ENCODE assay signal across 9 cellular contexts in the genomic region with DNA sequence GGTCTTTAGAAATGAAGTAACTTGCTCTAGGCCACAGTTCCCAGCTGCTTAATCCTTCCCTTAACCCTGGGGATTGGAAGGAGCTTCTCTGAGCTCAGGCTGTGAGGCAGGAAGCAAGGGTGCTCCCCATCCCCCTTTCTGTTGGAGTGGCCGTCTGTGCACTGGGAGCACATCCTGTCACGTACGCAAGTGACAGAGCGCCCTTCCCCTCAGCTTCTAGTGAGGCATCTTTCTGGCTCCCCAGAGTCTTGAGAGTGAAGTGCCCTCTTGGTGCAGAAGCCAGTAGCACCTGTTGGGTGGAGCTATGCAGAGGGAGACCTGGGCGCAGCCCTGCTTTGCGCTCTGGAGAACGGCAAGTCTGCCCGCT. TPM values are rescaled to one million over a fixed set of nuclear protein-coding genes. Genes with fewer than 3 reads are reported as not detected.
DNase-seq lines count a peak whose midpoint lies in the region; ATAC-seq and TF ChIP-seq lines count a peak whose summit lies in the region.
"Had no signal": no experiment of that assay in that cellular context is flagged by ENCODE, and none has a peak within 500 bp of the region (broad histone marks: within the 10 kb centered on the region; RNA-seq: fewer than 3 reads in every experiment).

No MANE protein-coding gene starts in this region.

- intact Hi-C loops in CD14-positive monocyte (cut with micrococcal nuclease) (loop anchor here in 1 of 2 donors (10.0 kb wide), 1 partner anchor 840 kb away; no protein-coding TSS in a partner anchor), right lobe of liver (cut with DNase I) (no loop called here), left colon (cut with DNase I, micrococcal nuclease) (no loop called here), PC-9 (cut with micrococcal nuclease; ENCODE audit: unreplicated experiment) (no loop called here)

- DNase-seq in CD14-positive monocyte (ENCODE audit: low spot score) = no peak
- DNase-seq in T-helper 2 cell treated with Interferon-gamma antibody and Interleukin-4, amounts not matched to agents 5 μg/mL and 100 μg/mL, for 36 hours (ENCODE audit: low spot score) = peak; percentile 63
- peak in 2 of 3 donors; percentile 47 to 63 for DNase-seq in right lobe of liver
- no peak for DNase-seq in left colon
- DNase-seq in PC-9 = no peak
- DNase-seq in NCI-H446 treated with DMSO at 0.1 percent for 48 hours (lab: John Stamatoyannopoulos, UW) = no peak
- no peak for DNase-seq in foreskin melanocyte

- H3K9me2 ChIP-seq in PC-9 (ENCODE audit: insufficient read depth) = no peaks in the 10 kb centered on the region

- H3K4me3 ChIP-seq in right lobe of liver (no peak overlapping the region), PC-9 (no peak overlapping the region)
- H3K4me3 ChIP-seq: vagina had no signal

- 90% methylated on average over 2 of the region's 8 CpGs for WGBS in right lobe of liver (ENCODE audit: insufficient coverage, low coverage, low lambda C conversion rate, missing lambda C conversion rate)

- 0 out of 2 replicates have a peak, but pooled peaks cover 17% of the 10 kb centered on the region for H3K79me2 ChIP-seq in PC-9 (ENCODE audit: low read depth)

- POLR2A ChIA-PET in PC-9 (lab: Charles Lee; ENCODE audit: unreplicated experiment) = no interaction called here

- no peak for TF ChIP-seq POLR2A in right lobe of liver (IDR thresholded peaks at IDR 0.05)

- TF ChIP-seq CTCF in CD14-positive monocyte (IDR thresholded peaks at IDR 0.05) = no peak
- TF ChIP-seq CTCF in right lobe of liver (IDR thresholded peaks at IDR 0.05) = no peak
- no peak for TF ChIP-seq CTCF in PC-9 (conservative IDR thresholded peaks at IDR 0.05)

- peaks cover 61% of the 10 kb centered on the region for H3K4me1 Mint-ChIP-seq in CD14-positive monocyte
- H3K4me1 Mint-ChIP-seq in T-helper 2 cell treated with Interferon-gamma antibody and Interleukin-4, amounts not matched to agents 5 μg/mL and 100 μg/mL, for 36 hours (ENCODE audit: low read depth) = peaks cover 61% of the 10 kb centered on the region

- H3K36me3 Mint-ChIP-seq in CD14-positive monocyte = peaks cover 63 to 70% of the 10 kb centered on the region in 2 donors
- peaks cover 52% of the 10 kb centered on the region for H3K36me3 Mint-ChIP-seq in T-helper 2 cell treated with Interferon-gamma antibody and Interleukin-4, amounts not matched to agents 5 μg/mL and 100 μg/mL, for 36 hours (ENCODE audit: low read depth)

- peak overlapping the region; percentile 56 to 76 for H3K4me3 Mint-ChIP-seq in CD14-positive monocyte
- H3K4me3 Mint-ChIP-seq in T-helper 2 cell treated with Interferon-gamma antibody and Interleukin-4, amounts not matched to agents 5 μg/mL and 100 μg/mL, for 36 hours = peak overlapping the region; percentile 83

- no peak overlapping the region for H3K4me2 ChIP-seq in PC-9

- H3K27ac Mint-ChIP-seq in CD14-positive monocyte = peak overlapping the region; percentile 71 to 90 (median 87)
- H3K27ac Mint-ChIP-seq in T-helper 2 cell treated with Interferon-gamma antibody and Interleukin-4, amounts not matched to agents 5 μg/mL and 100 μg/mL, for 36 hours = peak overlapping the region; percentile 98

- H4K20me1 ChIP-seq in PC-9 (ENCODE audit: insufficient read depth) = peaks cover 79% of the 10 kb centered on the region

- no peaks in the 10 kb centered on the region for H3F3A ChIP-seq in PC-9 (ENCODE audit: insufficient read depth, low read depth)

- H2AFZ ChIP-seq in PC-9 = no peak overlapping the region

- H3K27ac ChIP-seq in right lobe of liver (peak overlapping the region in 2 of 3 donors; percentile 55 to 64), PC-9 (no peak overlapping the region)
- H3K27ac ChIP-seq: vagina had no signal

- H3K36me3 ChIP-seq in right lobe of liver = peaks cover 7 to 48% (median 27%) of the 10 kb centered on the region in 4 donors
- H3K36me3 ChIP-seq in PC-9 (ENCODE audit: low read depth) = peaks cover 29% of the 10 kb centered on the region; the same call in 1 of the 2 replicates

- no TSS peak for BruUV-seq in PC-9 (replicated peaks; lab: Mats Ljungman, UMichigan)

- H3K27me3 Mint-ChIP-seq in CD14-positive monocyte (ENCODE audit: low read depth in 3 of 3) = peaks cover 0 to 1% (median 0%) of the 10 kb centered on the region in 3 donors
- H3K27me3 Mint-ChIP-seq in T-helper 2 cell treated with Interferon-gamma antibody and Interleukin-4, amounts not matched to agents 5 μg/mL and 100 μg/mL, for 36 hours (ENCODE audit: low read depth) = no peaks in the 10 kb centered on the region

- CTCF ChIA-PET in PC-9 (lab: Charles Lee) = interaction anchor here (0.5 kb wide), 1 partner anchor 164 kb away, joined by 3 read pairs; no protein-coding TSS in a partner anchor

- H3K27me3 ChIP-seq in right lobe of liver (no peaks in the 10 kb centered on the region), PC-9 (ENCODE audit: insufficient read depth, low read depth) (no peaks in the 10 kb centered on the region)
- H3K27me3 ChIP-seq: vagina had no signal

- H3K9me3 ChIP-seq in right lobe of liver (no peaks in the 10 kb centered on the region), PC-9 (ENCODE audit: insufficient read depth, low read depth) (no peaks in the 10 kb centered on the region)
- H3K9me3 ChIP-seq: vagina had no signal

- no peaks in the 10 kb centered on the region for H3K9me3 Mint-ChIP-seq in CD14-positive monocyte
- H3K9me3 Mint-ChIP-seq in T-helper 2 cell treated with Interferon-gamma antibody and Interleukin-4, amounts not matched to agents 5 μg/mL and 100 μg/mL, for 36 hours = no peaks in the 10 kb centered on the region

- H3K4me1 ChIP-seq in right lobe of liver = no peaks in the 10 kb centered on the region
- H3K4me1 ChIP-seq in PC-9 (replicated peaks; ENCODE audit: insufficient read depth) = no peaks in the 10 kb centered on the region

- ATAC-seq in GM21825 (IDR thresholded peaks at IDR 0.05; ENCODE audit: unreplicated experiment) (peak; percentile 56), right lobe of liver (peak; percentile 47 to 64 (median 61)), left colon (no peak)

RNA-seq across cellular contexts. Expression of a gene that starts 47.8 kb away (rescaled TPM):
- not detected for polyA plus RNA-seq in CD14-positive monocyte
- total RNA-seq in right lobe of liver = 10 to 100 TPM in 4 of 6 experiments, 1 to 10 TPM in 2; 6.8 to 18.6 (median 12.4) TPM
- total RNA-seq in left colon = 1 to 10 TPM; 3.4 to 9.4 TPM
- total RNA-seq in PC-9 (2021) = not detected in 2 replicates

Comparison
In these comparisons a context has a peak if more than half of its experiments do, and no peak if none do; other contexts are left out.
1. DNase-seq: peak in T-helper 2 cell treated with Interferon-gamma antibody and Interleukin-4, amounts not matched to agents 5 μg/mL and 100 μg/mL, for 36 hours (single experiment) and right lobe of liver (2 of 3); none in CD14-positive monocyte (single experiment), left colon (0 of 2), PC-9 (0 of 2), NCI-H446 treated with DMSO at 0.1 percent for 48 hours (single experiment) and foreskin melanocyte (single experiment).